In the genomic region with DNA sequence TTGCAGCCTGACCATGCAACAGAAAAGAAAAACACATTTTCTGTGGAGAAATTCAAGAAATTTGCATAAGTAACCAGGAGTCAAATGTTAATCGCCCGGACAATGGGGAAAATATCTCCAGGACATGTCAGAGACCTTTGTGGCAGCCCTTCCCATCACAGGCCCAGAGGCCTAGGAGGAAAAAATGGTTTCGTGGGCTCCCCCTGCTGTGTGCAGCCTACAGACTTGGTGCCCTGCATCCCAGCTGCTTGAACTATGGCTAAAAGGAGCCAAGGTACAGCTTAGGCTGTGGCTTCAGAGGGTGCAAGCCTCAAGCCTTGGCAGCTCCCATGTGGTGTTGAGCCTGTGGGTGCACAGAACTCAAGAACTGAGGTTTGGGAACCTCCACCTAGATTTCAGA, we compare ENCODE assay signal across 3 cellular contexts.
TF ChIP-seq lines count a peak whose summit lies in the region.

No MANE protein-coding gene starts in this region.

TF ChIP-seq in A549, 52 proteins besides CTCF, POLR2A, EP300 and RAD21:
- TF ChIP-seq ZFP36 (IDR thresholded peaks at IDR 0.05; ENCODE audit: borderline replicate concordance, partially characterized antibody): peak; percentile 99
TF ChIP-seq in A549: peak in this region for 1; not testable (repeated sequence) for 51.

TF ChIP-seq in Ishikawa, 13 proteins besides CTCF, POLR2A, EP300 and RAD21:
- TF ChIP-seq, protein P1, sequence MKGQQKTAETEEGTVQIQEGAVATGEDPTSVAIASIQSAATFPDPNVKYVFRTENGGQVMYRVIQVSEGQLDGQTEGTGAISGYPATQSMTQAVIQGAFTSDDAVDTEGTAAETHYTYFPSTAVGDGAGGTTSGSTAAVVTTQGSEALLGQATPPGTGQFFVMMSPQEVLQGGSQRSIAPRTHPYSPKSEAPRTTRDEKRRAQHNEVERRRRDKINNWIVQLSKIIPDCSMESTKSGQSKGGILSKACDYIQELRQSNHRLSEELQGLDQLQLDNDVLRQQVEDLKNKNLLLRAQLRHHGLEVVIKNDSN (IDR thresholded peaks at IDR 0.05): 0 out of 2 replicates have a peak, but pooled peaks have one; percentile 11

TF ChIP-seq in HepG2, 621 proteins besides CTCF, POLR2A, EP300 and RAD21:
- peak; percentile 63 for TF ChIP-seq ZFP36 (IDR thresholded peaks at IDR 0.05; ENCODE audit: borderline replicate concordance, low read depth, low read length, partially characterized antibody)
